Comparison of ENCODE assay signal across 29 cellular contexts in the genomic region with DNA sequence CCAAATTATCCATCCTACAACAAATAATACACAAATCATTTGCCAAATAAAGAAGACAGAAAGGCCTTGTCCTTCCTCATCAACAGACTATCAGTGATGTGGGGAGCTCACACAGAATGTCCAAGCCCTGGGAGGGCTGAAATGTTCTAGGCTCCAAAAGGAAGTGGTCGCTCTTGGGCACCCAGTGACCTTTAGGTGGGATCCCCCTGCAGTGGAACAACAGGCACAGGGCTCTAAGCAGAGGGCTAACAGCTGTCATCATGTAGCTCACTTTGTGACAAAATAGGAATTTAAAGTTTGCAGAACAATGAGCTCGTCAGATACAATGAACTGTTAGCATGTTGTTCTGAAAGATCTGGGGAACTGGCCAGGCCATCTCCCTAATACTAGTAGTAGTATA.
"Had no signal": no experiment of that assay in that cellular context is flagged by ENCODE, and none has a peak within 500 bp of the region (broad histone marks: within the 10 kb centered on the region; RNA-seq: fewer than 3 reads in every experiment).

No MANE protein-coding gene starts in this region.

- DNase-seq: activated B cell treated with CpG ODN at 0.5 μM for 24 hours; activated CD4-positive, alpha-beta T cell treated with anti-CD3 and anti-CD28 coated beads for 48 hours; activated CD4-positive, alpha-beta T cell treated with anti-CD3 and anti-CD28 coated beads, Interleukin-2, amount 50 U/mL, for 1 hour; activated CD4-positive, alpha-beta T cell treated with anti-CD3 and anti-CD28 coated beads, Interleukin-2, amount 50 U/mL, for 48 hours; activated CD8-positive, alpha-beta memory T cell treated with anti-CD3 and anti-CD28 coated beads for 24 hours; activated CD8-positive, alpha-beta T cell treated with anti-CD3 and anti-CD28 coated beads for 36 hours; activated effector memory CD4-positive, alpha-beta T cell treated with Interleukin-2 at 50 U/mL for 16 hours; activated naive CD4-positive, alpha-beta T cell treated with anti-CD3 and anti-CD28 coated beads, Interleukin-2, amount 10 ng/mL, durations not matched to agents 7 days and 5 days; activated naive CD8-positive, alpha-beta T cell treated with anti-CD3 and anti-CD28 coated beads, Interleukin-2, amount 10 ng/mL, durations not matched to agents 7 days and 5 days; activated T-cell treated with anti-CD3 and anti-CD28 coated beads, Interleukin-2, amount 50 U/mL, for 4 hours; central memory CD4-positive, alpha-beta T cell; cerebellar nuclear complex; colonic mucosa; effector memory CD4-positive, alpha-beta T cell; endodermal cell; foreskin keratinocyte; gastrocnemius medialis; glutamatergic neuron; T-helper 1 cell; T-helper 17 cell; T1000; WERI-Rb-1 had no signal

- H3K36me3 ChIP-seq: ascending aorta, breast epithelium, cardiac muscle cell, colonic mucosa, esophagus muscularis mucosa, gastrocnemius medialis, WERI-Rb-1 had no signal

- H3K4me1 ChIP-seq: breast epithelium, colonic mucosa had no signal

- H3K27me3 ChIP-seq: ascending aorta, breast epithelium, cardiac muscle cell, colonic mucosa, esophagus muscularis mucosa, foreskin keratinocyte, gastrocnemius medialis had no signal

- ATAC-seq: activated CD4-positive, CD25-positive, alpha-beta regulatory T cell treated with anti-CD3 and anti-CD28 coated beads, Interleukin-2, amount 50 U/mL, for 24 hours; activated naive CD4-positive, alpha-beta T cell treated with anti-CD3 and anti-CD28 coated beads, Interleukin-2, amount 50 U/mL, for 72 hours; activated T-cell treated with anti-CD3 and anti-CD28 coated beads, Interleukin-2, amount 50 U/mL, for 4 hours; activated T-helper 17 cell treated with anti-CD3 and anti-CD28 coated beads, Interleukin-2, amount 50 U/mL, for 72 hours; foreskin keratinocyte; gastrocnemius medialis; T-helper 17 cell had no signal

- H3K27ac ChIP-seq: ascending aorta, breast epithelium, cardiac muscle cell, colonic mucosa, esophagus muscularis mucosa, foreskin keratinocyte, gastrocnemius medialis, WERI-Rb-1 had no signal

- H3K4me3 ChIP-seq: ascending aorta, breast epithelium, cardiac muscle cell, colonic mucosa, esophagus muscularis mucosa, gastrocnemius medialis had no signal

- H3K9me3 ChIP-seq: ascending aorta, breast epithelium, colonic mucosa, esophagus muscularis mucosa, gastrocnemius medialis had no signal
